ENCODE assay signal across 9 cellular contexts in genomic region chr10:42937048-42937447, GRCh38.
"Had no signal": no experiment of that assay in that cellular context is flagged by ENCODE, and none has a peak within 500 bp of the region (broad histone marks: within the 10 kb centered on the region; RNA-seq: fewer than 3 reads in every experiment).

No MANE protein-coding gene starts in this region.

- H3K9me3 ChIP-seq: HAP-1 had no signal

- H3K27ac ChIP-seq: GM23248, HL-60 had no signal

- H3K4me1 ChIP-seq: HAP-1 had no signal

- H3K4me3 ChIP-seq: GM23248, HAP-1 had no signal

- H3K9me3 Mint-ChIP-seq: HFFc6 had no signal

- ATAC-seq: HCT116, HepG2 had no signal

- H3K36me3 ChIP-seq: HAP-1 had no signal

- H3K9ac ChIP-seq: GM23248 had no signal

- DNase-seq: GM23248, GOT3, H7, HFFc6 had no signal

- H3K36me3 Mint-ChIP-seq: IgD-negative memory B cell had no signal

- H3K4me3 Mint-ChIP-seq: HFFc6, IgD-negative memory B cell had no signal

- H3K27ac Mint-ChIP-seq: HFFc6, IgD-negative memory B cell had no signal

- H2AFZ ChIP-seq: GM23248 had no signal
